Comparison of ENCODE assay signal across 8 cellular contexts in genomic region chr12:27523642-27524488, GRCh38. TPM values are rescaled to one million over a fixed set of nuclear protein-coding genes. Genes with fewer than 3 reads are reported as not detected.
DNase-seq lines count a peak whose midpoint lies in the region; ATAC-seq and TF ChIP-seq lines count a peak whose summit lies in the region.

Gene PPFIBP1, plus strand, starts transcription at chr12:27524206. Its CDS starts 109,191 bp downstream, at chr12:27633397.

- ATAC-seq in HG03442 (IDR thresholded peaks at IDR 0.05; ENCODE audit: unreplicated experiment) = peak; percentile 89

- H3K4me3 ChIP-seq in BE2C (ENCODE audit: low read depth, low read length) = peak within 1 kb of the TSS; percentile 83

- no peaks in the 10 kb centered on the region; the same call in 1 of the 2 replicates for H3K36me3 ChIP-seq in BE2C

- TF ChIP-seq CTCF in BE2C (IDR thresholded peaks at IDR 0.05; ENCODE audit: low read depth, low read length) = no peak; the same call in 1 of the 2 replicates

- DNase-seq in BE2C (peak; percentile 98), GM19238 (ENCODE audit: insufficient read length, low spot score) (peak; percentile 86), NCI-H524 treated with DMSO at 0.1 percent for 48 hours (lab: John Stamatoyannopoulos, UW) (peak; percentile 76), kidney glomerular epithelial cell (lab: John Stamatoyannopoulos, UW) (peak; percentile 97)
- DNase-seq in activated CD4-positive, alpha-beta T cell treated with anti-CD3 and anti-CD28 coated beads for 4 hours = peak; percentile 92 to 100
- DNase-seq in stimulated activated CD4-positive, alpha-beta T cell treated with anti-CD3 and anti-CD28 coated beads, Interleukin-1b, Interleukin-23, amount 100 ng/mL, for 1 hour (ENCODE audit: low read depth in 2 of 2) = peak; percentile 96 to 99

- peak within 1 kb of the TSS; percentile 90 for H3K27ac ChIP-seq in cingulate gyrus (ENCODE audit: low read depth, low read length)

- H3K4me1 ChIP-seq in BE2C = peaks cover 23% of the 10 kb centered on the region

- no peaks in the 10 kb centered on the region for H3K9me3 ChIP-seq in BE2C

- no peaks in the 10 kb centered on the region for H3K27me3 ChIP-seq in BE2C

RNA-seq across cellular contexts. Expression of gene PPFIBP1, which starts in this region (rescaled TPM):
- 18.4 TPM for polyA plus RNA-seq in BE2C (2012; ENCODE audit: insufficient read depth, insufficient read length, low read depth)

Comparison
In these comparisons a context has a peak if more than half of its experiments do, and no peak if none do; other contexts are left out.
1. Peak in every context shown above with its lines: DNase-seq, ATAC-seq, H3K4me3 ChIP-seq and H3K27ac ChIP-seq.